8 cellular contexts compared by ENCODE assay signal in genomic region chr7:5450549-5451327, GRCh38. TPM values are rescaled to one million over a fixed set of nuclear protein-coding genes. Genes with fewer than 3 reads are reported as not detected.
DNase-seq lines count a peak whose midpoint lies in the region; ATAC-seq and TF ChIP-seq lines count a peak whose summit lies in the region.

No MANE protein-coding gene starts in this region.

- no peaks in the 10 kb centered on the region for H4K20me1 ChIP-seq in fibroblast of lung (ENCODE audit: control insufficient read depth, extremely low read depth, insufficient read depth, low read length)
- H4K20me1 ChIP-seq in neural cell (ENCODE audit: insufficient read depth): no peaks in the 10 kb centered on the region

- DNase-seq in ELF-1 (ENCODE audit: low read depth, low spot score) (peak; percentile 78), NAMALWA (ENCODE audit: low spot score) (peak; percentile 75), fibroblast of lung (ENCODE audit: low read depth in 2 of 2) (peak; percentile 37 to 42)
- peak; percentile 62 for DNase-seq in activated CD8-positive, alpha-beta memory T cell treated with anti-CD3 and anti-CD28 coated beads, Interleukin-2, amount 50 U/mL, for 48 hours

- H3K4me1 ChIP-seq in fibroblast of lung (ENCODE audit: control insufficient read depth, extremely low read depth, insufficient read depth, low read length): peaks cover 7% of the 10 kb centered on the region

- H3K9ac ChIP-seq in fibroblast of lung (ENCODE audit: insufficient read depth, low read length) (no peak overlapping the region), neural cell (ENCODE audit: low read length) (peak overlapping the region; percentile 31)

- TF ChIP-seq RAD21 in neural cell (conservative IDR thresholded peaks at IDR 0.05): peak; percentile 89

- no peaks in the 10 kb centered on the region for H3K36me3 ChIP-seq in fibroblast of lung (ENCODE audit: control insufficient read depth, insufficient read depth, low read length)
- no peaks in the 10 kb centered on the region for H3K36me3 ChIP-seq in neural cell (ENCODE audit: insufficient read depth, low read length)

- no peak for TF ChIP-seq EP300 in neural cell (conservative IDR thresholded peaks at IDR 0.05; ENCODE audit: poor library complexity, severe bottlenecking)

- H2AFZ ChIP-seq in fibroblast of lung (ENCODE audit: low read length) (no peak overlapping the region), neural cell (ENCODE audit: low read depth, low read length) (no peak overlapping the region)

- no peak overlapping the region for H3K4me2 ChIP-seq in fibroblast of lung (ENCODE audit: extremely low read depth, insufficient read depth, low read length)
- no peak overlapping the region for H3K4me2 ChIP-seq in neural cell (ENCODE audit: low read length)

- H3K9me3 ChIP-seq in fibroblast of lung (ENCODE audit: control insufficient read depth, insufficient read depth, low read depth, low read length) (no peaks in the 10 kb centered on the region), neural cell (ENCODE audit: low read length) (no peaks in the 10 kb centered on the region)

- H3K79me2 ChIP-seq in fibroblast of lung (ENCODE audit: control insufficient read depth, insufficient read depth, low read length) (no peaks in the 10 kb centered on the region), neural cell (replicated peaks; ENCODE audit: insufficient read depth, low read length) (no peaks in the 10 kb centered on the region)

- no peaks in the 10 kb centered on the region for H3K9me2 ChIP-seq in neural cell (ENCODE audit: insufficient read depth, low read length)

- TF ChIP-seq CTCF in fibroblast of lung (conservative IDR thresholded peaks at IDR 0.05 in 1 of 2, IDR thresholded peaks at IDR 0.05 in 1 of 2; ENCODE audit: low read depth in 1 of 2, low read length in 2 of 2): peak in 1 of 2 donors; percentile 52
- TF ChIP-seq CTCF in neural cell (IDR thresholded peaks at IDR 0.05; ENCODE audit: poor library complexity, severe bottlenecking): peak; percentile 89

- TF ChIP-seq POLR2A in GM18505 (IDR thresholded peaks at IDR 0.05; ENCODE audit: borderline replicate concordance, extremely low read depth, insufficient read depth, insufficient read length): no peak

- H3F3A ChIP-seq in neural cell (ENCODE audit: insufficient read depth, low read length, poor library complexity, severe bottlenecking): no peaks in the 10 kb centered on the region

- ATAC-seq in HG03439 (IDR thresholded peaks at IDR 0.05; ENCODE audit: unreplicated experiment) (no peak), GM18505 (IDR thresholded peaks at IDR 0.05; ENCODE audit: unreplicated experiment) (no peak), GM21717 (IDR thresholded peaks at IDR 0.05; ENCODE audit: unreplicated experiment) (no peak)

- H3K27ac ChIP-seq in fibroblast of lung (ENCODE audit: insufficient read depth, low read length) (no peak overlapping the region), neural cell (ENCODE audit: low read length) (no peak overlapping the region)

- H3K4me3 ChIP-seq in fibroblast of lung (replicated peaks in 1 of 4; ENCODE audit: control extremely low read depth in 1 of 4, insufficient read depth in 1 of 4, low read depth in 3 of 4, low read length in 4 of 4): no peak overlapping the region
- H3K4me3 ChIP-seq in neural cell (ENCODE audit: low read length): no peak overlapping the region

- no peaks in the 10 kb centered on the region for H3K27me3 ChIP-seq in fibroblast of lung (ENCODE audit: control insufficient read depth, insufficient read depth, low read length)
- H3K27me3 ChIP-seq in neural cell (ENCODE audit: insufficient read depth, low read depth, low read length): no peaks in the 10 kb centered on the region

TF ChIP-seq in neural cell, 6 proteins besides CTCF, POLR2A, EP300 and RAD21:
- TF ChIP-seq REST (IDR thresholded peaks at IDR 0.05; ENCODE audit: borderline replicate concordance) (no peak), SMC3 (conservative IDR thresholded peaks at IDR 0.05; ENCODE audit: poor library complexity) (peak; percentile 85), EZH2 (IDR thresholded peaks at IDR 0.05; ENCODE audit: borderline replicate concordance, insufficient read depth, low read length, poor library complexity, severe bottlenecking) (no peak), MXI1 (conservative IDR thresholded peaks at IDR 0.05; ENCODE audit: poor library complexity, severe bottlenecking) (peak; percentile 26), POLR2AphosphoS5 (IDR thresholded peaks at IDR 0.05) (peak; percentile 21), TAF1 (IDR thresholded peaks at IDR 0.05; ENCODE audit: low read depth) (no peak)

RNA-seq across cellular contexts. Expression of gene TNRC18, which starts 27.1 kb away (rescaled TPM):
- 32.1 and 38.5 TPM in 2 replicates for total RNA-seq in fibroblast of lung
- polyA plus RNA-seq in fibroblast of lung (19.7 and 21.7 TPM in 2 replicates), neural cell (23.6 and 28.6 TPM in 2 replicates)
- polyA plus RNA-seq in fibroblast of lung (2012): 51.5 and 68.1 TPM in 2 replicates
- polyA minus RNA-seq in fibroblast of lung (ENCODE audit: low replicate concordance) (145 and 179 TPM in 2 replicates), neural cell (109 and 158 TPM in 2 replicates)
